In genomic region chr6:74745670-74746069, GRCh38 we compare ENCODE assay signal across 24 cellular contexts.
"Had no signal": no experiment of that assay in that cellular context is flagged by ENCODE, and none has a peak within 500 bp of the region (broad histone marks: within the 10 kb centered on the region; RNA-seq: fewer than 3 reads in every experiment).

No MANE protein-coding gene starts in this region.

- H3K27ac Mint-ChIP-seq: mesothelial cell of epicardium had no signal

- H3K36me3 Mint-ChIP-seq: mesothelial cell of epicardium had no signal

- H3K4me3 ChIP-seq: coronary artery, dorsolateral prefrontal cortex, esophagus muscularis mucosa, gastroesophageal sphincter, heart right ventricle, left lung, lower lobe of right lung, mucosa of descending colon had no signal

- H3K36me3 ChIP-seq: esophagus muscularis mucosa, gastroesophageal sphincter, heart right ventricle, left lung, lower lobe of right lung had no signal

- H3K4me1 ChIP-seq: gastroesophageal sphincter, heart right ventricle, left lung, lower lobe of right lung had no signal

- H3K4me3 Mint-ChIP-seq: mesothelial cell of epicardium had no signal

- H3K27ac ChIP-seq: coronary artery, dorsolateral prefrontal cortex, esophagus muscularis mucosa, gastroesophageal sphincter, heart right ventricle, left lung, lower lobe of right lung had no signal

- H3K27me3 ChIP-seq: esophagus muscularis mucosa, gastroesophageal sphincter, heart right ventricle, left lung had no signal

- H3K9me3 Mint-ChIP-seq: mesothelial cell of epicardium had no signal

- FAIRE-seq: endothelial cell of umbilical vein, islet of Langerhans, keratinocyte had no signal

- DNase-seq: cerebellar nuclear complex; dermis blood vessel endothelial cell; dorsolateral prefrontal cortex; effector CD4-positive, alpha-beta T cell; effector memory CD4-positive, alpha-beta T cell; foreskin fibroblast; foreskin melanocyte; glutamatergic neuron; head of caudate nucleus; heart right ventricle; hippocampal formation; left cardiac atrium; left lung; left ventricle myocardium superior; lower lobe of right lung; mesenchymal stem cell; mucosa of descending colon had no signal

- H3K9me3 ChIP-seq: esophagus muscularis mucosa, gastroesophageal sphincter, heart right ventricle, left lung, lower lobe of right lung, mucosa of descending colon had no signal

- ATAC-seq: gastroesophageal sphincter, heart right ventricle, left cardiac atrium, left lung, left ventricle myocardium superior, lower lobe of right lung, mucosa of descending colon had no signal
